ENCODE assay signal across 25 cellular contexts in genomic region chr14:84202486-84202885, GRCh38.
"Had no signal": no experiment of that assay in that cellular context is flagged by ENCODE, and none has a peak within 500 bp of the region (broad histone marks: within the 10 kb centered on the region; RNA-seq: fewer than 3 reads in every experiment).

No MANE protein-coding gene starts in this region.

- H3K4me1 Mint-ChIP-seq: activated B cell treated with CpG ODN at 0.5 μM for 24 hours; activated naive CD4-positive, alpha-beta T cell treated with anti-CD3 and anti-CD28 coated beads, Interleukin-2, amount 10 ng/mL, durations not matched to agents 7 days and 5 days had no signal

- H3K4me3 ChIP-seq: colonic mucosa, dorsolateral prefrontal cortex, upper lobe of right lung had no signal

- H3K36me3 Mint-ChIP-seq: activated naive CD4-positive, alpha-beta T cell treated with anti-CD3 and anti-CD28 coated beads, Interleukin-2, amount 10 ng/mL, durations not matched to agents 7 days and 5 days had no signal

- ATAC-seq: activated T-cell treated with anti-CD3 and anti-CD28 coated beads, Interleukin-2, amount 50 U/mL, for 72 hours; left ventricle myocardium superior; Right ventricle myocardium inferior; stimulated activated naive CD8-positive, alpha-beta T cell treated with anti-CD3 and anti-CD28 coated beads, Interleukin-15, Interleukin-2, amounts not matched to agents 100 U/mL and 50 U/mL, for 24 hours; upper lobe of right lung had no signal

- DNase-seq: activated B cell treated with CpG ODN at 0.5 μM for 24 hours; activated CD4-positive, alpha-beta T cell treated with anti-CD3 and anti-CD28 coated beads for 4 hours; activated CD4-positive, alpha-beta T cell treated with anti-CD3 and anti-CD28 coated beads, Interleukin-2, amount 50 U/mL, for 48 hours; activated effector memory CD4-positive, alpha-beta T cell treated with anti-CD3 and anti-CD28 coated beads, Interleukin-2, amount 50 U/mL, for 16 hours; activated naive CD4-positive, alpha-beta T cell treated with anti-CD3 and anti-CD28 coated beads, Interleukin-2, amount 10 ng/mL, durations not matched to agents 7 days and 5 days; activated T-cell treated with anti-CD3 and anti-CD28 coated beads, Interleukin-2, amount 50 U/mL, for 72 hours; anterior cingulate cortex; brain microvascular endothelial cell; central memory CD4-positive, alpha-beta T cell; colonic mucosa; dorsolateral prefrontal cortex; glutamatergic neuron; hypothalamus; kidney; left ventricle myocardium superior; mammary epithelial cell; nucleus accumbens; retina; stimulated activated CD4-positive, alpha-beta T cell treated with anti-CD3 and anti-CD28 coated beads, Interleukin-4, amount 100 ng/mL, for 1 hour; stimulated activated naive CD8-positive, alpha-beta T cell treated with anti-CD3 and anti-CD28 coated beads, Interleukin-15, Interleukin-2, amounts not matched to agents 100 U/mL and 50 U/mL, for 24 hours; T1000; upper lobe of right lung had no signal

- H3K27me3 Mint-ChIP-seq: activated B cell treated with CpG ODN at 0.5 μM for 24 hours; activated naive CD4-positive, alpha-beta T cell treated with anti-CD3 and anti-CD28 coated beads, Interleukin-2, amount 10 ng/mL, durations not matched to agents 7 days and 5 days had no signal

- H3K4me3 Mint-ChIP-seq: activated B cell treated with CpG ODN at 0.5 μM for 24 hours; activated naive CD4-positive, alpha-beta T cell treated with anti-CD3 and anti-CD28 coated beads, Interleukin-2, amount 10 ng/mL, durations not matched to agents 7 days and 5 days; activated T-cell treated with anti-CD3 and anti-CD28 coated beads, Interleukin-2, amount 50 U/mL, for 72 hours; nephron; T-helper 1 cell treated with Interleukin-12 subunit alpha and Interleukin-12 subunit beta and Interleukin-4 antibody, amounts not matched to agents 30 μg/mL and 1 μg/mL, for 36 hours had no signal

- H3K27ac Mint-ChIP-seq: activated B cell treated with CpG ODN at 0.5 μM for 24 hours; activated naive CD4-positive, alpha-beta T cell treated with anti-CD3 and anti-CD28 coated beads, Interleukin-2, amount 10 ng/mL, durations not matched to agents 7 days and 5 days; activated T-cell treated with anti-CD3 and anti-CD28 coated beads, Interleukin-2, amount 50 U/mL, for 72 hours; T-helper 1 cell treated with Interleukin-12 subunit alpha and Interleukin-12 subunit beta and Interleukin-4 antibody, amounts not matched to agents 30 μg/mL and 1 μg/mL, for 36 hours had no signal
